Comparison of ENCODE assay signal across 8 cellular contexts in the genomic region with DNA sequence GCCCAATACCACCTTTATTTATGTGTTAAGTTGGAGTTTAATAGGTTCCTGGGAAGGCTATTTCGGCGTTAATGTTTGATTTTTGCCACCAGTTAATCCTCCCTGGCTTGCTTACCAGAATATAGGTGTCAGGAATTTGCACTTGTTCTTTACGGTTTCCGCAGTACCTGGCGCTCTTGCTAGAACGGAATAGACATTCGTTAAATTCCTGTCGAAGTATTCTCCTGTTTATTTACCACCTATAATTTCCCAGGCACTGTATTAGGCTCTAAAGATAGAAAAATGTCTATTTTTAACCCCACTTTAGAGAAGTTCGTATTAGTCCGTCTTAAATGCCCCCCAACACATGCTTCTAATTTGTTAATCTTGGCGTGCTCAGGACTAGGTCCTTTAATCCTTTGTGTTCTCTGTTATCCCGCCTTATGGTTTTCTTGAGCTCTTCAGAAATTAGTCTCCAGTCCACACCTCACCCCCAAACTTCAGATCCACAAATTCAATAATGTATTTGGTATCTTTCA. TPM values are rescaled to one million over a fixed set of nuclear protein-coding genes. Genes with fewer than 3 reads are reported as not detected.
A peak's percentile ranks its signal among the peaks of the same experiment; 100 is the strongest.
DNase-seq lines count a peak whose midpoint lies in the region; ATAC-seq, FAIRE-seq and TF ChIP-seq lines count a peak whose summit lies in the region.

No MANE protein-coding gene starts in this region.

- H3K9me3 ChIP-seq in ES-I3 (ENCODE audit: control insufficient read depth, insufficient read depth, low read length) (no peaks in the 10 kb centered on the region), osteoblast (ENCODE audit: low read depth, low read length) (no peaks in the 10 kb centered on the region)

- H3K4me1 ChIP-seq in ES-I3 (ENCODE audit: insufficient read depth, low read length) (no peaks in the 10 kb centered on the region), KMS-11 (ENCODE audit: low read depth, poor library complexity, severe bottlenecking) (peaks cover 8% of the 10 kb centered on the region), osteoblast (ENCODE audit: insufficient read depth, low read length) (peaks cover 8% of the 10 kb centered on the region)

- H2AFZ ChIP-seq in KMS-11 (ENCODE audit: low read depth) (peak overlapping the region; percentile 93), osteoblast (ENCODE audit: low read length) (peak overlapping the region; percentile 96)

- FAIRE-seq in D721Med (lab: Jason Lieb, UNC) = no peak

- H3K27me3 ChIP-seq in KMS-11 (ENCODE audit: insufficient read depth, low read depth) (no peaks in the 10 kb centered on the region), osteoblast (ENCODE audit: insufficient read depth, low read length) (no peaks in the 10 kb centered on the region)

- peak overlapping the region; percentile 38 for H3K27ac ChIP-seq in KMS-11
- peak overlapping the region; percentile 70 for H3K27ac ChIP-seq in osteoblast (ENCODE audit: low read depth, low read length)

- H3K9ac ChIP-seq in ES-I3 (ENCODE audit: low read depth, low read length) (peak overlapping the region; percentile 86), KMS-11 (peak overlapping the region; percentile 64; the same call in 1 of the 2 replicates)

- TF ChIP-seq CTCF in KMS-11 (conservative IDR thresholded peaks at IDR 0.05; ENCODE audit: low read depth, low read length) = no peak
- TF ChIP-seq CTCF in osteoblast (IDR thresholded peaks at IDR 0.05; ENCODE audit: extremely low read depth, low read depth, low read length) = peak; percentile 1
- TF ChIP-seq CTCF in GM10266 (IDR thresholded peaks at IDR 0.05; ENCODE audit: control insufficient read depth, insufficient read depth, low read depth, missing control alignments) = no peak
- no peak for TF ChIP-seq CTCF in D721Med (IDR thresholded peaks at IDR 0.05; ENCODE audit: insufficient read depth, missing control alignments)

- H3K79me2 ChIP-seq in KMS-11 (ENCODE audit: insufficient read depth, low read depth) (peaks cover 30% of the 10 kb centered on the region), osteoblast (ENCODE audit: insufficient read depth, low read length) (peaks cover 27% of the 10 kb centered on the region)

- H4K20me1 ChIP-seq in KMS-11 (ENCODE audit: insufficient read depth) (no peaks in the 10 kb centered on the region), osteoblast (ENCODE audit: insufficient read depth, low read length) (no peaks in the 10 kb centered on the region)

- no peak overlapping the region for H3K4me3 ChIP-seq in KMS-11 (IDR thresholded peaks at IDR 0.05; ENCODE audit: insufficient read depth, low read depth, low read length)
- H3K4me3 ChIP-seq in osteoblast (ENCODE audit: insufficient read depth, low read length) = peak overlapping the region; percentile 95

- ATAC-seq in HG03135 (IDR thresholded peaks at IDR 0.05; ENCODE audit: unreplicated experiment) = no peak

- peak; percentile 2 for DNase-seq in dermis blood vessel endothelial cell
- DNase-seq in osteoblast (ENCODE audit: insufficient read length, low spot score, missing footprints) = peak; percentile 42
- DNase-seq in GM10266 (ENCODE audit: extremely low spot score) = no peak
- no peak for DNase-seq in NCI-H2029 treated with DMSO at 0.1 percent for 48 hours (lab: John Stamatoyannopoulos, UW)
- DNase-seq in D721Med (ENCODE audit: insufficient read length, low spot score) = no peak

- H3K4me2 ChIP-seq in KMS-11 (peak overlapping the region; percentile 92), osteoblast (ENCODE audit: insufficient read depth, low read length) (peak overlapping the region; percentile 95)

- H3K36me3 ChIP-seq in ES-I3 (ENCODE audit: insufficient read depth, low read length) = no peaks in the 10 kb centered on the region
- 0 out of 2 replicates have a peak, but pooled peaks cover 5% of the 10 kb centered on the region for H3K36me3 ChIP-seq in KMS-11 (ENCODE audit: insufficient read depth)
- no peaks in the 10 kb centered on the region for H3K36me3 ChIP-seq in osteoblast (ENCODE audit: insufficient read depth, low read length)

RNA-seq across cellular contexts. Expression of gene CCDC150, which starts 0.6 kb away (rescaled TPM):
- total RNA-seq in dermis blood vessel endothelial cell = 9.1 and 10.9 TPM in 2 replicates
- total RNA-seq in osteoblast = 5.8 and 8.5 TPM in 2 replicates

RNA-seq across cellular contexts. Expression of gene HECW2, which starts 46.7 kb away (rescaled TPM):
- total RNA-seq in dermis blood vessel endothelial cell (36.4 and 40.8 TPM in 2 replicates), osteoblast (26.1 and 69.8 TPM in 2 replicates)

Comparison
In these comparisons a context has a peak if more than half of its experiments do, and no peak if none do; other contexts are left out.
1. DNase-seq: peak in dermis blood vessel endothelial cell (single experiment) and osteoblast (single experiment); none in GM10266 (single experiment), NCI-H2029 treated with DMSO at 0.1 percent for 48 hours (single experiment) and D721Med (single experiment).